In the genomic region with DNA sequence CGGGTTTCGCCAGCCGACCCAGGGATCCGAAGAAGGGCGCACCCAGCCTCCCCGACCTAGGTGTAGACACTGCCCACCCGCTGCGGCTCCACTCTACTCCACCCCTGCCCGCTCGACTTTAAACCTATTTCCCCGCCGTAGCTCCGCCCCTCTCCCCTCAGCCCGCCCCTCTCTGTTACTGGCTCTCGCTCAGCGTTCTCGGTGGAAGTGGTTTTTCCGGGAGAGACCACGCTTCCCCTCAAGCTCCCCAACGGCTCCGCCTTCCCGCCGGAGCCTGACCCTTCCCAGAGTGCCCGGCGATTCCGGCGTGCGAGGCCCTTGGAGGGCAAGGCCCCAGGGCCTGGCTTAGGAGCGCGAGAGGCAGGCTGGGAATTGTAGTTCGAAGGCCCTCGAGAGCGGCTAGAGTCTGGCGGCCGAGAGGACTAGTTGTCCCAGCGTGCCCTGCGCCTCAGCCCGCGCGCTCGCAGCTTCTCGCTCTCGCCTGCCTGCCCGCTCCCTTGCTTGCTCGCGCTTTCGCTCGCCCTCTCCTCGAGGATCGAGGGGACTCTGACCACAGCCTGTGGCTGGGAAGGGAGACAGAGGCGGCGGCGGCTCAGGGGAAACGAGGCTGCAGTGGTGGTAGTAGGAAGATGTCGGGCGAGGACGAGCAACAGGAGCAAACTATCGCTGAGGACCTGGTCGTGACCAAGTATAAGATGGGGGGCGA, we compare ENCODE assay signal across 1 cellular context.
A peak's percentile ranks its signal among the peaks of the same experiment; 100 is the strongest.
TF ChIP-seq lines count a peak whose summit lies in the region.

Gene PA2G4 (plus strand): TSS at position 451 of the 706 bp plus-strand sequence. CDS start 179 bp downstream, at position 630.

TF ChIP-seq in HepG2, 621 proteins besides CTCF, POLR2A, EP300 and RAD21 (continued from another document and continues in another):
- no peak; the same call in 1 of the 2 replicates for TF ChIP-seq ZBTB7A (CRISPR knock-in tag; IDR thresholded peaks at IDR 0.05)
- peak; percentile 60; the same call in 1 of the 2 replicates for TF ChIP-seq ZNF34 (CRISPR knock-in tag; IDR thresholded peaks at IDR 0.05; ENCODE audit: borderline replicate concordance)
- peak; percentile 68 for TF ChIP-seq FOXA3 (CRISPR knock-in tag; IDR thresholded peaks at IDR 0.05)
- TF ChIP-seq POGZ (CRISPR knock-in tag; IDR thresholded peaks at IDR 0.05) = 0 out of 2 replicates have a peak, but pooled peaks have one; percentile 49
- peak; percentile 95 for TF ChIP-seq ZFP91 (CRISPR knock-in tag; IDR thresholded peaks at IDR 0.05; ENCODE audit: borderline replicate concordance)
- TF ChIP-seq, protein P1, sequence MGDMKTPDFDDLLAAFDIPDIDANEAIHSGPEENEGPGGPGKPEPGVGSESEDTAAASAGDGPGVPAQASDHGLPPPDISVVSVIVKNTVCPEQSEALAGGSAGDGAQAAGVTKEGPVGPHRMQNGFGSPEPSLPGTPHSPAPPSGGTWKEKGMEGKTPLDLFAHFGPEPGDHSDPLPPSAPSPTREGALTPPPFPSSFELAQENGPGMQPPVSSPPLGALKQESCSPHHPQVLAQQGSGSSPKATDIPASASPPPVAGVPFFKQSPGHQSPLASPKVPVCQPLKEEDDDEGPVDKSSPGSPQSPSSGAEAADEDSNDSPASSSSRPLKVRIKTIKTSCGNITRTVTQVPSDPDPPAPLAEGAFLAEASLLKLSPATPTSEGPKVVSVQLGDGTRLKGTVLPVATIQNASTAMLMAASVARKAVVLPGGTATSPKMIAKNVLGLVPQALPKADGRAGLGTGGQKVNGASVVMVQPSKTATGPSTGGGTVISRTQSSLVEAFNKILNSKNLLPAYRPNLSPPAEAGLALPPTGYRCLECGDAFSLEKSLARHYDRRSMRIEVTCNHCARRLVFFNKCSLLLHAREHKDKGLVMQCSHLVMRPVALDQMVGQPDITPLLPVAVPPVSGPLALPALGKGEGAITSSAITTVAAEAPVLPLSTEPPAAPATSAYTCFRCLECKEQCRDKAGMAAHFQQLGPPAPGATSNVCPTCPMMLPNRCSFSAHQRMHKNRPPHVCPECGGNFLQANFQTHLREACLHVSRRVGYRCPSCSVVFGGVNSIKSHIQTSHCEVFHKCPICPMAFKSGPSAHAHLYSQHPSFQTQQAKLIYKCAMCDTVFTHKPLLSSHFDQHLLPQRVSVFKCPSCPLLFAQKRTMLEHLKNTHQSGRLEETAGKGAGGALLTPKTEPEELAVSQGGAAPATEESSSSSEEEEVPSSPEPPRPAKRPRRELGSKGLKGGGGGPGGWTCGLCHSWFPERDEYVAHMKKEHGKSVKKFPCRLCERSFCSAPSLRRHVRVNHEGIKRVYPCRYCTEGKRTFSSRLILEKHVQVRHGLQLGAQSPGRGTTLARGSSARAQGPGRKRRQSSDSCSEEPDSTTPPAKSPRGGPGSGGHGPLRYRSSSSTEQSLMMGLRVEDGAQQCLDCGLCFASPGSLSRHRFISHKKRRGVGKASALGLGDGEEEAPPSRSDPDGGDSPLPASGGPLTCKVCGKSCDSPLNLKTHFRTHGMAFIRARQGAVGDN (CRISPR knock-in tag; IDR thresholded peaks at IDR 0.05) = peak; percentile 99
- TF ChIP-seq ZNF30 (CRISPR knock-in tag; IDR thresholded peaks at IDR 0.05) = peak; percentile 89; the same call in 1 of the 2 replicates
- TF ChIP-seq ZNF333 (CRISPR knock-in tag; IDR thresholded peaks at IDR 0.05; ENCODE audit: borderline replicate concordance) = 0 out of 2 replicates have a peak, but pooled peaks have one; percentile 51
- no peak; the same call in none of the 2 replicates for TF ChIP-seq MTF1 (CRISPR knock-in tag; IDR thresholded peaks at IDR 0.05)
- TF ChIP-seq ZNF646 (CRISPR knock-in tag; IDR thresholded peaks at IDR 0.05) = no peak
- TF ChIP-seq MEF2D (CRISPR knock-in tag; IDR thresholded peaks at IDR 0.05) = peak; percentile 78; the same call in 1 of the 2 replicates
- TF ChIP-seq ZNF460 (CRISPR knock-in tag; IDR thresholded peaks at IDR 0.05; ENCODE audit: borderline replicate concordance) = peak; percentile 20; the same call in 1 of the 2 replicates
- TF ChIP-seq MAFG (CRISPR knock-in tag; IDR thresholded peaks at IDR 0.05) = no peak
- TF ChIP-seq ZZZ3 (CRISPR knock-in tag; IDR thresholded peaks at IDR 0.05; ENCODE audit: borderline replicate concordance) = peak; percentile 81; the same call in 1 of the 2 replicates
- TF ChIP-seq, protein P2, sequence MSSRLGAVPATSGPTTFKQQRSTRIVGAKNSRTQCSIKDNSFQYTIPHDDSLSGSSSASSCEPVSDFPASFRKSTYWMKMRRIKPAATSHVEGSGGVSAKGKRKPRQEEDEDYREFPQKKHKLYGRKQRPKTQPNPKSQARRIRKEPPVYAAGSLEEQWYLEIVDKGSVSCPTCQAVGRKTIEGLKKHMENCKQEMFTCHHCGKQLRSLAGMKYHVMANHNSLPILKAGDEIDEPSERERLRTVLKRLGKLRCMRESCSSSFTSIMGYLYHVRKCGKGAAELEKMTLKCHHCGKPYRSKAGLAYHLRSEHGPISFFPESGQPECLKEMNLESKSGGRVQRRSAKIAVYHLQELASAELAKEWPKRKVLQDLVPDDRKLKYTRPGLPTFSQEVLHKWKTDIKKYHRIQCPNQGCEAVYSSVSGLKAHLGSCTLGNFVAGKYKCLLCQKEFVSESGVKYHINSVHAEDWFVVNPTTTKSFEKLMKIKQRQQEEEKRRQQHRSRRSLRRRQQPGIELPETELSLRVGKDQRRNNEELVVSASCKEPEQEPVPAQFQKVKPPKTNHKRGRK (CRISPR knock-in tag; IDR thresholded peaks at IDR 0.05) = no peak
- TF ChIP-seq ZNF142 (CRISPR knock-in tag; IDR thresholded peaks at IDR 0.05) = peak; percentile 60
- TF ChIP-seq ZNF569 (CRISPR knock-in tag; IDR thresholded peaks at IDR 0.05; ENCODE audit: borderline replicate concordance) = 0 out of 2 replicates have a peak, but pooled peaks have one; percentile 63
- TF ChIP-seq U2AF1 (optimal IDR thresholded peaks at IDR 0.05; ENCODE audit: low read depth, low read length) = peak; percentile 92
- no peak for TF ChIP-seq THYN1 (CRISPR knock-in tag; IDR thresholded peaks at IDR 0.05; ENCODE audit: borderline replicate concordance, low read depth)
- TF ChIP-seq ZBTB14 (CRISPR knock-in tag; IDR thresholded peaks at IDR 0.05) = peak; percentile 81
- TF ChIP-seq, protein P3, sequence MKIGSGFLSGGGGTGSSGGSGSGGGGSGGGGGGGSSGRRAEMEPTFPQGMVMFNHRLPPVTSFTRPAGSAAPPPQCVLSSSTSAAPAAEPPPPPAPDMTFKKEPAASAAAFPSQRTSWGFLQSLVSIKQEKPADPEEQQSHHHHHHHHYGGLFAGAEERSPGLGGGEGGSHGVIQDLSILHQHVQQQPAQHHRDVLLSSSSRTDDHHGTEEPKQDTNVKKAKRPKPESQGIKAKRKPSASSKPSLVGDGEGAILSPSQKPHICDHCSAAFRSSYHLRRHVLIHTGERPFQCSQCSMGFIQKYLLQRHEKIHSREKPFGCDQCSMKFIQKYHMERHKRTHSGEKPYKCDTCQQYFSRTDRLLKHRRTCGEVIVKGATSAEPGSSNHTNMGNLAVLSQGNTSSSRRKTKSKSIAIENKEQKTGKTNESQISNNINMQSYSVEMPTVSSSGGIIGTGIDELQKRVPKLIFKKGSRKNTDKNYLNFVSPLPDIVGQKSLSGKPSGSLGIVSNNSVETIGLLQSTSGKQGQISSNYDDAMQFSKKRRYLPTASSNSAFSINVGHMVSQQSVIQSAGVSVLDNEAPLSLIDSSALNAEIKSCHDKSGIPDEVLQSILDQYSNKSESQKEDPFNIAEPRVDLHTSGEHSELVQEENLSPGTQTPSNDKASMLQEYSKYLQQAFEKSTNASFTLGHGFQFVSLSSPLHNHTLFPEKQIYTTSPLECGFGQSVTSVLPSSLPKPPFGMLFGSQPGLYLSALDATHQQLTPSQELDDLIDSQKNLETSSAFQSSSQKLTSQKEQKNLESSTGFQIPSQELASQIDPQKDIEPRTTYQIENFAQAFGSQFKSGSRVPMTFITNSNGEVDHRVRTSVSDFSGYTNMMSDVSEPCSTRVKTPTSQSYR (CRISPR knock-in tag; IDR thresholded peaks at IDR 0.05; ENCODE audit: borderline replicate concordance) = peak; percentile 40; the same call in 1 of the 2 replicates
- peak; percentile 75 for TF ChIP-seq ARNTL (CRISPR knock-in tag; IDR thresholded peaks at IDR 0.05)
